15 cellular contexts compared by ENCODE assay signal in genomic region chr10:22702348-22702747, GRCh38. TPM values are rescaled to one million over a fixed set of nuclear protein-coding genes. Genes with fewer than 3 reads are reported as not detected.
A peak's percentile ranks its signal among the peaks of the same experiment; 100 is the strongest.
DNase-seq lines count a peak whose midpoint lies in the region; ATAC-seq, FAIRE-seq and TF ChIP-seq lines count a peak whose summit lies in the region.
"Had no signal": no experiment of that assay in that cellular context is flagged by ENCODE, and none has a peak within 500 bp of the region (broad histone marks: within the 10 kb centered on the region; RNA-seq: fewer than 3 reads in every experiment).

No MANE protein-coding gene starts in this region.

- no peak for TF ChIP-seq POLR2A in gastroesophageal sphincter (IDR thresholded peaks at IDR 0.05)

- WGBS in right cardiac atrium, result 71% methylated on average over 4 of the region's 4 CpGs
- 33 to 36% methylated on average over 4 of the region's 4 CpGs for WGBS in gastroesophageal sphincter (ENCODE audit: low coverage in 1 of 2), 2 donors

- no peaks in the 10 kb centered on the region for H3K9me3 ChIP-seq in right cardiac atrium (ENCODE audit: control insufficient read depth, low read length)
- no peaks in the 10 kb centered on the region for H3K9me3 ChIP-seq in left ventricle myocardium inferior (replicated peaks)
- no peaks in the 10 kb centered on the region for H3K9me3 ChIP-seq in gastroesophageal sphincter

- H3K4me1 ChIP-seq in right cardiac atrium (ENCODE audit: control insufficient read depth, insufficient read depth, low read length), result peaks cover 5% of the 10 kb centered on the region
- H3K4me1 ChIP-seq in left ventricle myocardium inferior, result peaks cover 27% of the 10 kb centered on the region
- H3K4me1 ChIP-seq in gastroesophageal sphincter, result peaks cover 7 to 97% (median 13%) of the 10 kb centered on the region in 3 donors

- no peaks in the 10 kb centered on the region for H3K27me3 ChIP-seq in right cardiac atrium (ENCODE audit: control insufficient read depth, insufficient read depth)
- H3K27me3 ChIP-seq in left ventricle myocardium inferior (ENCODE audit: low read depth), result no peaks in the 10 kb centered on the region
- no peaks in the 10 kb centered on the region for H3K27me3 ChIP-seq in gastroesophageal sphincter

- DNase-seq in right cardiac atrium, result peak in 2 of 3 donors; percentile 50 to 72
- no peak for DNase-seq in left ventricle myocardium inferior
- peak; percentile 54 for DNase-seq in astrocyte of the hippocampus (ENCODE audit: low read depth, low spot score)
- DNase-seq in glomerular visceral epithelial cell (ENCODE audit: extremely low spot score), result no peak
- no peak for DNase-seq in urothelium cell line (ENCODE audit: low spot score)
- DNase-seq: activated CD8-positive, alpha-beta memory T cell treated with anti-CD3 and anti-CD28 coated beads, Interleukin-2, amount 10 ng/mL, durations not matched to agents 7 days and 5 days; activated naive CD4-positive, alpha-beta T cell treated with anti-CD3 and anti-CD28 coated beads, Interleukin-2, amount 50 U/mL, for 16 hours; H7; left colon; NCI-H774; stimulated activated naive CD8-positive, alpha-beta T cell treated with anti-CD3 and anti-CD28 coated beads, Interleukin-15, amount 100 ng/mL, for 72 hours had no signal

- TF ChIP-seq EP300 in gastroesophageal sphincter (IDR thresholded peaks at IDR 0.05), result no peak

- H3K4me3 ChIP-seq in right cardiac atrium (ENCODE audit: low read length) (no peak overlapping the region), left ventricle myocardium inferior (no peak overlapping the region), gastroesophageal sphincter (no peak overlapping the region)

- H3K36me3 ChIP-seq in left ventricle myocardium inferior (no peaks in the 10 kb centered on the region), gastroesophageal sphincter (no peaks in the 10 kb centered on the region)

- ATAC-seq in right cardiac atrium (peak in 1 of 2 donors; percentile 68), gastroesophageal sphincter (peak; percentile 53), GM18870 (IDR thresholded peaks at IDR 0.05; ENCODE audit: unreplicated experiment) (no peak)
- ATAC-seq: activated CD8-positive, alpha-beta memory T cell treated with anti-CD3 and anti-CD28 coated beads, Interleukin-2, amount 10 ng/mL, durations not matched to agents 7 days and 5 days; left colon; stimulated activated naive CD8-positive, alpha-beta T cell treated with anti-CD3 and anti-CD28 coated beads, Interleukin-15, amount 100 ng/mL, for 72 hours had no signal

- TF ChIP-seq CTCF in left ventricle myocardium inferior (IDR thresholded peaks at IDR 0.05; ENCODE audit: borderline replicate concordance) (no peak), gastroesophageal sphincter (IDR thresholded peaks at IDR 0.05) (no peak)

- intact Hi-C loops in right cardiac atrium (cut with DNase I) (no loop called here), left ventricle myocardium inferior (cut with micrococcal nuclease) (no loop called here)

- no peak for FAIRE-seq in urothelium cell line (lab: Jason Lieb, UNC)
- FAIRE-seq: G401.6 had no signal

- H3K27ac ChIP-seq in right cardiac atrium (ENCODE audit: low read length) (no peak overlapping the region), left ventricle myocardium inferior (replicated peaks) (no peak overlapping the region), gastroesophageal sphincter (peak overlapping the region in 1 of 4 donors; percentile 67), temporal lobe (ENCODE audit: low read depth, low read length) (peak overlapping the region; percentile 30)

RNA-seq across cellular contexts. Expression of gene PIP4K2A, which starts 12.0 kb away (rescaled TPM):
- total RNA-seq in right cardiac atrium, result 10 to 100 TPM; 21.4 to 31.7 (median 24.5) TPM
- 10.1 TPM for polyA plus RNA-seq in right cardiac atrium
- 12.6 TPM for total RNA-seq in left ventricle myocardium inferior
- total RNA-seq in gastroesophageal sphincter, result 10 to 100 TPM; 30.4 to 57.2 (median 51.3) TPM
- 34.2 TPM for total RNA-seq in temporal lobe

Comparison
In these comparisons a context has a peak if more than half of its experiments do, and no peak if none do; other contexts are left out.
1. DNase-seq: peak in right cardiac atrium (2 of 3) and astrocyte of the hippocampus (single experiment); none in left ventricle myocardium inferior (single experiment), glomerular visceral epithelial cell (single experiment) and urothelium cell line (single experiment).